In genomic region chr1:117045644-117046043, GRCh38 we compare ENCODE assay signal across 24 cellular contexts. TPM values are rescaled to one million over a fixed set of nuclear protein-coding genes. Genes with fewer than 3 reads are reported as not detected.
DNase-seq lines count a peak whose midpoint lies in the region; ATAC-seq and TF ChIP-seq lines count a peak whose summit lies in the region.
"Had no signal": no experiment of that assay in that cellular context is flagged by ENCODE, and none has a peak within 500 bp of the region (broad histone marks: within the 10 kb centered on the region; RNA-seq: fewer than 3 reads in every experiment).

No MANE protein-coding gene starts in this region.

- H3K27ac Mint-ChIP-seq in brain (peak overlapping the region in 4 of 5 experiments; percentile 25 to 82 (median 63)), nephron (peak overlapping the region in 2 of 3 experiments; percentile 72 to 75)
- H3K27ac Mint-ChIP-seq: stimulated activated naive CD8-positive, alpha-beta T cell treated with anti-CD3 and anti-CD28 coated beads, Interleukin-15, amount 100 ng/mL, for 72 hours had no signal

- H3K4me1 Mint-ChIP-seq in brain, result peaks cover 15% of the 10 kb centered on the region
- H3K4me1 Mint-ChIP-seq in nephron, result peaks cover 18% of the 10 kb centered on the region

- H3K9me3 Mint-ChIP-seq in brain (peaks cover 3 to 19% (median 4%) of the 10 kb centered on the region in 5 experiments), nephron (peaks cover 6% of the 10 kb centered on the region)
- H3K9me3 Mint-ChIP-seq: stimulated activated naive CD8-positive, alpha-beta T cell treated with anti-CD3 and anti-CD28 coated beads, Interleukin-15, amount 100 ng/mL, for 72 hours had no signal

- TF ChIP-seq CTCF in HL-60 (IDR thresholded peaks at IDR 0.05; ENCODE audit: insufficient read depth, low read length) (no peak), brain (conservative IDR thresholded peaks at IDR 0.05) (no peak), nephron (IDR thresholded peaks at IDR 0.05; ENCODE audit: unreplicated experiment in 3 of 3) (no peak), omental fat pad (IDR thresholded peaks at IDR 0.05) (no peak)

- H3K27ac ChIP-seq in HL-60 (replicated peaks), result no peak overlapping the region
- H3K27ac ChIP-seq: breast epithelium, colonic mucosa, GM23248, psoas muscle, thyroid gland had no signal

- H3K36me3 Mint-ChIP-seq in brain, result peaks cover 13% of the 10 kb centered on the region
- peaks cover 8% of the 10 kb centered on the region for H3K36me3 Mint-ChIP-seq in nephron (ENCODE audit: low read depth)

- H3K27me3 Mint-ChIP-seq in brain (peaks cover 2% of the 10 kb centered on the region), nephron (ENCODE audit: low read depth) (no peaks in the 10 kb centered on the region)
- H3K27me3 Mint-ChIP-seq: stimulated activated naive CD8-positive, alpha-beta T cell treated with anti-CD3 and anti-CD28 coated beads, Interleukin-15, amount 100 ng/mL, for 72 hours had no signal

- H3K27me3 ChIP-seq in HL-60 (ENCODE audit: insufficient read depth, poor library complexity, severe bottlenecking), result no peaks in the 10 kb centered on the region
- H3K27me3 ChIP-seq: breast epithelium, colonic mucosa, thyroid gland had no signal

- no peak overlapping the region for H3K4me3 ChIP-seq in HL-60 (replicated peaks; ENCODE audit: insufficient read depth, low read length)
- H3K4me3 ChIP-seq: breast epithelium, colonic mucosa, GM23248, lung, psoas muscle, thyroid gland had no signal

- no peak overlapping the region for H3K4me3 Mint-ChIP-seq in brain
- peak overlapping the region in 1 of 3 experiments; percentile 49 for H3K4me3 Mint-ChIP-seq in nephron
- H3K4me3 Mint-ChIP-seq: CD14-positive monocyte; stimulated activated naive CD8-positive, alpha-beta T cell treated with anti-CD3 and anti-CD28 coated beads, Interleukin-15, amount 100 ng/mL, for 72 hours had no signal

- ATAC-seq in omental fat pad (ENCODE audit: low FRiP score) (no peak), GM18498 (IDR thresholded peaks at IDR 0.05; ENCODE audit: unreplicated experiment) (no peak)
- ATAC-seq: psoas muscle; stimulated activated naive CD8-positive, alpha-beta T cell treated with anti-CD3 and anti-CD28 coated beads, Interleukin-15, amount 100 ng/mL, for 72 hours had no signal

- DNase-seq in HL-60 (ENCODE audit: low read depth in 1 of 2, low spot score in 1 of 2) (peak; percentile 49 to 77), NCI-H524 treated with DMSO at 0.1 percent for 48 hours (lab: John Stamatoyannopoulos, UW) (peak; percentile 20), omental fat pad (ENCODE audit: low spot score) (no peak), COR-L47 (lab: John Stamatoyannopoulos, UW) (no peak)
- DNase-seq: activated CD8-positive, alpha-beta memory T cell treated with anti-CD3 and anti-CD28 coated beads for 24 hours; activated gamma-delta T cell; activated T-cell treated with anti-CD3 and anti-CD28 coated beads, Interleukin-2, amount 50 U/mL, for 1 hour; colonic mucosa; GM23248; KG1; kidney; NCI-H1694 treated with DMSO at 0.1 percent for 48 hours; NCI-H345; NK-92 treated with Interleukin-12 subunit alpha and Interleukin-12 subunit beta, amount 100 ng/mL, for 24 hours; psoas muscle; SHP77 treated with DMSO at 0.1 percent for 48 hours; stimulated activated naive CD8-positive, alpha-beta T cell treated with anti-CD3 and anti-CD28 coated beads, Interleukin-15, amount 100 ng/mL, for 72 hours; thyroid gland had no signal

RNA-seq across cellular contexts. Expression of gene TTF2, which starts 14.5 kb away (rescaled TPM):
- 8.4 TPM for polyA plus RNA-seq in brain (ENCODE audit: insufficient read depth, low read depth, low replicate concordance)
- total RNA-seq in omental fat pad, result 10 to 100 TPM in 3 of 4 donors, 1 to 10 TPM in 1; 9.0 to 16.9 (median 13.8) TPM

RNA-seq across cellular contexts. Expression of gene CD101, which starts 44.1 kb away (rescaled TPM):
- polyA plus RNA-seq in brain (ENCODE audit: insufficient read depth, low read depth, low replicate concordance), result 1.7 TPM
- 1 to 10 TPM in 3 of 4 donors, under 1 TPM in 1; 0.47 to 2.0 (median 1.8) TPM for total RNA-seq in omental fat pad
- total RNA-seq: GM23248 had no signal
- polyA plus RNA-seq: GM23248 had no signal

Comparison
In these comparisons a context has a peak if more than half of its experiments do, and no peak if none do; other contexts are left out.
1. DNase-seq: peak in HL-60 (2 of 2) and NCI-H524 treated with DMSO at 0.1 percent for 48 hours (single experiment); none in omental fat pad (single experiment) and COR-L47 (single experiment).